Comparison of ENCODE assay signal across 2 cellular contexts in genomic region chr17:30203471-30203981, GRCh38.
A peak's percentile ranks its signal among the peaks of the same experiment; 100 is the strongest.
TF ChIP-seq lines count a peak whose summit lies in the region.

No MANE protein-coding gene starts in this region.

TF ChIP-seq in HepG2, 621 proteins besides CTCF, POLR2A, EP300 and RAD21:
- no peak for TF ChIP-seq ZNF629 (CRISPR knock-in tag; conservative IDR thresholded peaks at IDR 0.05)
- no peak for TF ChIP-seq MTA3 (CRISPR knock-in tag; IDR thresholded peaks at IDR 0.05)
- TF ChIP-seq NFIB (CRISPR knock-in tag; IDR thresholded peaks at IDR 0.05; ENCODE audit: borderline replicate concordance), result no peak
- TF ChIP-seq FOXO4 (CRISPR knock-in tag; conservative IDR thresholded peaks at IDR 0.05), result no peak
- no peak for TF ChIP-seq GPN1 (CRISPR knock-in tag; IDR thresholded peaks at IDR 0.05; ENCODE audit: borderline replicate concordance)
- no peak for TF ChIP-seq GTF2F1 (IDR thresholded peaks at IDR 0.05; ENCODE audit: low read length)
- TF ChIP-seq HOXA5 (CRISPR knock-in tag; IDR thresholded peaks at IDR 0.05), result no peak
- no peak for TF ChIP-seq ZNF382 (CRISPR knock-in tag; IDR thresholded peaks at IDR 0.05; ENCODE audit: borderline replicate concordance)
- no peak for TF ChIP-seq FOXK2 (IDR thresholded peaks at IDR 0.05)
- no peak for TF ChIP-seq EHMT2 (IDR thresholded peaks at IDR 0.05; ENCODE audit: borderline replicate concordance, low read depth, low read length)

TF ChIP-seq in endothelial cell of umbilical vein, 7 proteins besides CTCF, POLR2A, EP300 and RAD21:
- TF ChIP-seq JUN (IDR thresholded peaks at IDR 0.05; ENCODE audit: borderline replicate concordance, insufficient read depth, insufficient read length, low read depth), result no peak
- no peak for TF ChIP-seq POLR2AphosphoS5 (IDR thresholded peaks at IDR 0.05; ENCODE audit: insufficient read depth, low read depth, low read length)
- no peak for TF ChIP-seq MYC (IDR thresholded peaks at IDR 0.05; ENCODE audit: low read depth, low read length)
- TF ChIP-seq EZH2 (IDR thresholded peaks at IDR 0.05; ENCODE audit: borderline replicate concordance, low read depth, low read length, severe bottlenecking), result no peak
- TF ChIP-seq GATA2 (IDR thresholded peaks at IDR 0.05; ENCODE audit: insufficient read depth, insufficient read length, low read depth, low read length), result peak; percentile 17
